ENCODE assay signal across 15 cellular contexts in genomic region chr12:132874175-132874574, GRCh38. TPM values are rescaled to one million over a fixed set of nuclear protein-coding genes. Genes with fewer than 3 reads are reported as not detected.
DNase-seq lines count a peak whose midpoint lies in the region; ATAC-seq and TF ChIP-seq lines count a peak whose summit lies in the region.
"Had no signal": no experiment of that assay in that cellular context is flagged by ENCODE, and none has a peak within 500 bp of the region (broad histone marks: within the 10 kb centered on the region; RNA-seq: fewer than 3 reads in every experiment).

No MANE protein-coding gene starts in this region.

- no peak overlapping the region for H3K4me3 ChIP-seq in GM23248

- no peak overlapping the region for H2AFZ ChIP-seq in GM23248

- no peak overlapping the region for H3K9ac ChIP-seq in GM23248
- H3K9ac ChIP-seq: KMS-11 had no signal

- H3K4me1 Mint-ChIP-seq in activated CD4-positive, alpha-beta T cell treated with anti-CD3 and anti-CD28 coated beads, Interleukin-2, amount 10 ng/mL, durations not matched to agents 7 days and 5 days = peaks cover 35% of the 10 kb centered on the region
- H3K4me1 Mint-ChIP-seq in CD4-positive, alpha-beta T cell (ENCODE audit: low read depth) = peaks cover 34% of the 10 kb centered on the region
- H3K4me1 Mint-ChIP-seq in T-cell = peaks cover 14 to 22% (median 22%) of the 10 kb centered on the region in 3 donors
- H3K4me1 Mint-ChIP-seq in activated naive CD8-positive, alpha-beta T cell treated with anti-CD3 and anti-CD28 coated beads, Interleukin-2, amount 50 U/mL, for 24 hours = peaks cover 18% of the 10 kb centered on the region

- H3K4me3 Mint-ChIP-seq in activated CD4-positive, alpha-beta T cell treated with anti-CD3 and anti-CD28 coated beads, Interleukin-2, amount 10 ng/mL, durations not matched to agents 7 days and 5 days = no peak overlapping the region
- H3K4me3 Mint-ChIP-seq in CD4-positive, alpha-beta T cell = no peak overlapping the region
- H3K4me3 Mint-ChIP-seq in T-cell = peak overlapping the region in 1 of 3 donors; percentile 75
- no peak overlapping the region for H3K4me3 Mint-ChIP-seq in activated naive CD8-positive, alpha-beta T cell treated with anti-CD3 and anti-CD28 coated beads, Interleukin-2, amount 50 U/mL, for 24 hours

- no peaks in the 10 kb centered on the region for H3K27me3 Mint-ChIP-seq in activated CD4-positive, alpha-beta T cell treated with anti-CD3 and anti-CD28 coated beads, Interleukin-2, amount 10 ng/mL, durations not matched to agents 7 days and 5 days
- no peaks in the 10 kb centered on the region for H3K27me3 Mint-ChIP-seq in CD4-positive, alpha-beta T cell
- H3K27me3 Mint-ChIP-seq in T-cell = no peaks in the 10 kb centered on the region
- H3K27me3 Mint-ChIP-seq in activated naive CD8-positive, alpha-beta T cell treated with anti-CD3 and anti-CD28 coated beads, Interleukin-2, amount 50 U/mL, for 24 hours = no peaks in the 10 kb centered on the region

- no peaks in the 10 kb centered on the region for H3K9me3 Mint-ChIP-seq in activated CD4-positive, alpha-beta T cell treated with anti-CD3 and anti-CD28 coated beads, Interleukin-2, amount 10 ng/mL, durations not matched to agents 7 days and 5 days
- H3K9me3 Mint-ChIP-seq in CD4-positive, alpha-beta T cell = no peaks in the 10 kb centered on the region
- no peaks in the 10 kb centered on the region for H3K9me3 Mint-ChIP-seq in T-cell
- no peaks in the 10 kb centered on the region for H3K9me3 Mint-ChIP-seq in activated naive CD8-positive, alpha-beta T cell treated with anti-CD3 and anti-CD28 coated beads, Interleukin-2, amount 50 U/mL, for 24 hours

- no peak for DNase-seq in activated CD4-positive, alpha-beta T cell treated with anti-CD3 and anti-CD28 coated beads, Interleukin-2, amount 10 ng/mL, durations not matched to agents 7 days and 5 days
- DNase-seq in activated CD4-positive, alpha-beta T cell treated with anti-CD3 and anti-CD28 coated beads for 1 hour = no peak
- no peak for DNase-seq in CD4-positive, alpha-beta T cell
- DNase-seq in T-cell = no peak
- no peak for DNase-seq in activated naive CD8-positive, alpha-beta T cell treated with anti-CD3 and anti-CD28 coated beads, Interleukin-2, amount 50 U/mL, for 24 hours
- DNase-seq in COR-L47 (lab: John Stamatoyannopoulos, UW) = no peak
- DNase-seq in cardiac septum (ENCODE audit: low spot score) = no peak
- DNase-seq in GM23248 = no peak
- DNase-seq: DMS 273 treated with DMSO at 0.1 percent for 48 hours, GF-D8, NCI-H1048, NCI-H2081 treated with DMSO at 0.1 percent for 48 hours, NCI-H510A treated with DMSO at 0.1 percent for 48 hours had no signal

- intact Hi-C loops in CD4-positive, alpha-beta T cell (cut with DNase I, micrococcal nuclease) = loop anchor here in 1 of 2 experiments (5.0 kb wide), 1 partner anchor 42 kb away; no protein-coding TSS in a partner anchor
- intact Hi-C loops in cardiac septum (cut with DNase I) = no loop called here

- ATAC-seq in CD4-positive, alpha-beta T cell (ENCODE audit: poor library complexity) = no peak
- no peak for ATAC-seq in T-cell (replicated peaks in 1 of 4)
- no peak for ATAC-seq in activated naive CD8-positive, alpha-beta T cell treated with anti-CD3 and anti-CD28 coated beads, Interleukin-2, amount 50 U/mL, for 24 hours
- ATAC-seq: HepG2 had no signal

- no peaks in the 10 kb centered on the region for H3K27me3 ChIP-seq in CD4-positive, alpha-beta T cell (ENCODE audit: control insufficient read depth, insufficient read depth, low read length)
- H3K27me3 ChIP-seq in GM23248 (replicated peaks; ENCODE audit: insufficient read depth) = no peaks in the 10 kb centered on the region

- H3K36me3 ChIP-seq in GM23248 (ENCODE audit: low read depth) = peaks cover 26% of the 10 kb centered on the region

- H4K20me1 ChIP-seq in GM23248 (ENCODE audit: insufficient read depth) = no peaks in the 10 kb centered on the region

- peaks cover 55% of the 10 kb centered on the region for H3K36me3 Mint-ChIP-seq in activated CD4-positive, alpha-beta T cell treated with anti-CD3 and anti-CD28 coated beads, Interleukin-2, amount 10 ng/mL, durations not matched to agents 7 days and 5 days (ENCODE audit: low read depth)
- peaks cover 70% of the 10 kb centered on the region for H3K36me3 Mint-ChIP-seq in CD4-positive, alpha-beta T cell (ENCODE audit: low read depth)
- H3K36me3 Mint-ChIP-seq in T-cell = peaks cover 44% of the 10 kb centered on the region
- peaks cover 42% of the 10 kb centered on the region for H3K36me3 Mint-ChIP-seq in activated naive CD8-positive, alpha-beta T cell treated with anti-CD3 and anti-CD28 coated beads, Interleukin-2, amount 50 U/mL, for 24 hours (ENCODE audit: low read depth)

- WGBS in GM23248 (ENCODE audit: low coverage in 1 of 2, low lambda C conversion rate in 2 of 2, missing lambda C conversion rate in 2 of 2), 2 experiments = 96 to 100% methylated on average over 8 to 11 of the region's 11 CpGs

- no peak for TF ChIP-seq CTCF in CD4-positive, alpha-beta T cell (IDR thresholded peaks at IDR 0.05)

- H3K4me2 ChIP-seq in GM23248 (ENCODE audit: unreplicated experiment) = no peak overlapping the region
- H3K4me2 ChIP-seq: KMS-11 had no signal

- H3K4me1 ChIP-seq in GM23248 (ENCODE audit: insufficient read depth) = no peaks in the 10 kb centered on the region

- peaks cover 59% of the 10 kb centered on the region for H3K79me2 ChIP-seq in GM23248 (ENCODE audit: insufficient read depth)

- in situ Hi-C loops in GM23248 (cut with MboI) = no loop called here

- no peaks in the 10 kb centered on the region for H3K9me3 ChIP-seq in CD4-positive, alpha-beta T cell (ENCODE audit: control insufficient read depth, low read length)
- H3K9me3 ChIP-seq in GM23248 (ENCODE audit: low read depth) = no peaks in the 10 kb centered on the region

- no peaks in the 10 kb centered on the region for H3K9me2 ChIP-seq in GM23248 (ENCODE audit: insufficient read depth)

- POLR2A ChIA-PET in activated CD4-positive, alpha-beta T cell treated with anti-CD3 and anti-CD28 coated beads, Interleukin-2, amount 10 ng/mL, durations not matched to agents 7 days and 5 days (lab: Charles Lee) = no interaction called here
- POLR2A ChIA-PET in CD4-positive, alpha-beta T cell (lab: Charles Lee) = interaction anchor here (0.7 to 2.9 kb wide), 4 partner anchors 13 to 233 kb away, joined by 6 to 28 read pairs (median 10); partner anchors contain the start of genes CHFR and GOLGA3
- POLR2A ChIA-PET in T-cell (lab: Charles Lee) = no interaction called here

- CTCF ChIA-PET in activated CD4-positive, alpha-beta T cell treated with anti-CD3 and anti-CD28 coated beads, Interleukin-2, amount 10 ng/mL, durations not matched to agents 7 days and 5 days (lab: Charles Lee) = interaction anchor here (0.9 to 1.4 kb wide), 2 partner anchors 26 to 30 kb away, joined by 3 to 7 read pairs; no protein-coding TSS in a partner anchor
- CTCF ChIA-PET in CD4-positive, alpha-beta T cell (lab: Charles Lee) = no interaction called here
- CTCF ChIA-PET in T-cell (lab: Charles Lee) = no interaction called here

- peak overlapping the region; percentile 57 for H3K27ac ChIP-seq in CD4-positive, alpha-beta T cell (ENCODE audit: low read depth, low read length)
- H3K27ac ChIP-seq in GM23248 = no peak overlapping the region
- H3K27ac ChIP-seq: KMS-11 had no signal

- H3K27ac Mint-ChIP-seq in activated CD4-positive, alpha-beta T cell treated with anti-CD3 and anti-CD28 coated beads, Interleukin-2, amount 10 ng/mL, durations not matched to agents 7 days and 5 days = peak overlapping the region; percentile 85
- H3K27ac Mint-ChIP-seq in CD4-positive, alpha-beta T cell = peak overlapping the region; percentile 93
- peak overlapping the region; percentile 90 to 93 for H3K27ac Mint-ChIP-seq in T-cell
- H3K27ac Mint-ChIP-seq in activated naive CD8-positive, alpha-beta T cell treated with anti-CD3 and anti-CD28 coated beads, Interleukin-2, amount 50 U/mL, for 24 hours = peak overlapping the region; percentile 52

- H3F3A ChIP-seq in GM23248 (ENCODE audit: insufficient read depth) = no peaks in the 10 kb centered on the region

RNA-seq across cellular contexts. Expression of gene CHFR, which starts 13.2 kb away (rescaled TPM):
- total RNA-seq in activated CD4-positive, alpha-beta T cell treated with anti-CD3 and anti-CD28 coated beads, Interleukin-2, amount 10 ng/mL, durations not matched to agents 7 days and 5 days = 10 to 100 TPM; 71.4 to 88.9 TPM
- 10 to 100 TPM; 75.1 to 85.6 TPM for total RNA-seq in CD4-positive, alpha-beta T cell
- total RNA-seq in T-cell (100 to 1,000 TPM in 1 of 5 donors, 10 to 100 TPM in 4; 84.2 to 107 (median 86.0) TPM), cardiac septum (22.5 TPM)
- 26.5 and 29.5 TPM in 2 replicates for total RNA-seq in GM23248 (2014; rRNA removed; shearing (Covaris generic))
- polyA plus RNA-seq in GM23248 (2016; fragmentation: Nextera tagmentation; extraction: Ambion mirVana) = 24.3 and 24.4 TPM in 2 replicates

RNA-seq across cellular contexts. Expression of gene GOLGA3, which starts 45.5 kb away (rescaled TPM):
- total RNA-seq in activated CD4-positive, alpha-beta T cell treated with anti-CD3 and anti-CD28 coated beads, Interleukin-2, amount 10 ng/mL, durations not matched to agents 7 days and 5 days = 10 to 100 TPM; 43.9 to 51.4 TPM
- total RNA-seq in CD4-positive, alpha-beta T cell = 10 to 100 TPM; 31.5 to 34.0 TPM
- total RNA-seq in T-cell = 10 to 100 TPM; 49.1 to 77.9 (median 67.4) TPM
- total RNA-seq in cardiac septum = 50.1 TPM
- total RNA-seq in GM23248 (2014; rRNA removed; shearing (Covaris generic)) = 80.3 and 118 TPM in 2 replicates
- 37.5 and 38.1 TPM in 2 replicates for polyA plus RNA-seq in GM23248 (2016; fragmentation: Nextera tagmentation; extraction: Ambion mirVana)
